ENCODE assay signal across 12 cellular contexts in genomic region chr20:57481281-57481711, GRCh38. TPM values are rescaled to one million over a fixed set of nuclear protein-coding genes. Genes with fewer than 3 reads are reported as not detected.
DNase-seq lines count a peak whose midpoint lies in the region; ATAC-seq and TF ChIP-seq lines count a peak whose summit lies in the region.
"Had no signal": no experiment of that assay in that cellular context is flagged by ENCODE, and none has a peak within 500 bp of the region (broad histone marks: within the 10 kb centered on the region; RNA-seq: fewer than 3 reads in every experiment).

No MANE protein-coding gene starts in this region.

- H3K36me3 ChIP-seq in vagina = no peaks in the 10 kb centered on the region
- H3K36me3 ChIP-seq in left lung = no peaks in the 10 kb centered on the region
- H3K36me3 ChIP-seq: ascending aorta, heart right ventricle, right lobe of liver had no signal

- no peak for TF ChIP-seq POLR2A in vagina (IDR thresholded peaks at IDR 0.05)

- H3K4me3 Mint-ChIP-seq in activated naive CD8-positive, alpha-beta T cell treated with anti-CD3 and anti-CD28 coated beads, Interleukin-2, amount 50 U/mL, for 24 hours = peak overlapping the region; percentile 26

- H3K36me3 Mint-ChIP-seq in activated naive CD8-positive, alpha-beta T cell treated with anti-CD3 and anti-CD28 coated beads, Interleukin-2, amount 50 U/mL, for 24 hours (ENCODE audit: low read depth) = no peaks in the 10 kb centered on the region

- peaks cover 30% of the 10 kb centered on the region for H3K4me1 Mint-ChIP-seq in activated naive CD8-positive, alpha-beta T cell treated with anti-CD3 and anti-CD28 coated beads, Interleukin-2, amount 50 U/mL, for 24 hours

- no peak overlapping the region for H3K27ac Mint-ChIP-seq in activated naive CD8-positive, alpha-beta T cell treated with anti-CD3 and anti-CD28 coated beads, Interleukin-2, amount 50 U/mL, for 24 hours

- H3K4me3 ChIP-seq in vagina = no peak overlapping the region
- no peak overlapping the region for H3K4me3 ChIP-seq in left lung
- no peak overlapping the region for H3K4me3 ChIP-seq in foreskin fibroblast (ENCODE audit: low read depth in 1 of 2, low read length in 2 of 2)
- H3K4me3 ChIP-seq: heart right ventricle, right lobe of liver had no signal

- H3K4me1 ChIP-seq in vagina (no peaks in the 10 kb centered on the region), left lung (peaks cover 0 to 18% of the 10 kb centered on the region in 2 donors)
- H3K4me1 ChIP-seq: right lobe of liver had no signal

- DNase-seq in cardiac septum (ENCODE audit: low spot score) (peak; percentile 60), Right ventricle myocardium superior (no peak), vagina (ENCODE audit: extremely low spot score in 2 of 2) (no peak), left lung (no peak), foreskin fibroblast (no peak)
- DNase-seq in activated naive CD8-positive, alpha-beta T cell treated with anti-CD3 and anti-CD28 coated beads, Interleukin-2, amount 50 U/mL, for 24 hours = no peak
- DNase-seq: heart right ventricle had no signal

- no peak for TF ChIP-seq CTCF in vagina (IDR thresholded peaks at IDR 0.05)
- TF ChIP-seq CTCF in left lung (IDR thresholded peaks at IDR 0.05) = no peak
- TF ChIP-seq CTCF in foreskin fibroblast (IDR thresholded peaks at IDR 0.05; ENCODE audit: low read depth, low read length) = no peak

- H3K27ac ChIP-seq in vagina (peak overlapping the region; percentile 36), left lung (no peak overlapping the region)
- H3K27ac ChIP-seq: ascending aorta, heart right ventricle, right lobe of liver had no signal

- no peaks in the 10 kb centered on the region for H3K27me3 Mint-ChIP-seq in activated naive CD8-positive, alpha-beta T cell treated with anti-CD3 and anti-CD28 coated beads, Interleukin-2, amount 50 U/mL, for 24 hours

- H3K27me3 ChIP-seq in vagina (no peaks in the 10 kb centered on the region), left lung (peaks cover 0 to 27% of the 10 kb centered on the region in 2 donors)
- H3K27me3 ChIP-seq: ascending aorta, right lobe of liver had no signal

- intact Hi-C loops in cardiac septum (cut with DNase I) (no loop called here), Right ventricle myocardium superior (cut with DNase I) (no loop called here), vagina (cut with DNase I) (loop anchor here (5.0 kb wide), 1 partner anchor 94 kb away; no protein-coding TSS in a partner anchor), left lung (cut with DNase I) (no loop called here)

- ATAC-seq in Right ventricle myocardium superior (ENCODE audit: poor library complexity) (no peak), HG03095 (IDR thresholded peaks at IDR 0.05; ENCODE audit: unreplicated experiment) (peak; percentile 28), left lung (no peak), GM18870 (IDR thresholded peaks at IDR 0.05; ENCODE audit: unreplicated experiment) (no peak)
- ATAC-seq in activated naive CD8-positive, alpha-beta T cell treated with anti-CD3 and anti-CD28 coated beads, Interleukin-2, amount 50 U/mL, for 24 hours = peak; percentile 48

- H3K9me3 ChIP-seq in vagina = no peaks in the 10 kb centered on the region
- no peaks in the 10 kb centered on the region for H3K9me3 ChIP-seq in left lung
- H3K9me3 ChIP-seq: ascending aorta, heart right ventricle, right lobe of liver had no signal

- no peaks in the 10 kb centered on the region for H3K9me3 Mint-ChIP-seq in activated naive CD8-positive, alpha-beta T cell treated with anti-CD3 and anti-CD28 coated beads, Interleukin-2, amount 50 U/mL, for 24 hours

RNA-seq across cellular contexts. Expression of gene CTCFL, which starts 43.6 kb away (rescaled TPM):
- total RNA-seq in cardiac septum = not detected
- not detected for total RNA-seq in Right ventricle myocardium superior
- total RNA-seq in vagina = not detected
- total RNA-seq in left lung = not detected
- total RNA-seq: ascending aorta, heart right ventricle, urinary bladder had no signal

Comparison
In these comparisons a context has a peak if more than half of its experiments do, and no peak if none do; other contexts are left out.
1. ATAC-seq: peak in HG03095 (single experiment) and activated naive CD8-positive, alpha-beta T cell treated with anti-CD3 and anti-CD28 coated beads, Interleukin-2, amount 50 U/mL, for 24 hours (single experiment); none in Right ventricle myocardium superior (single experiment), left lung (single experiment) and GM18870 (single experiment).